In genomic region chr19:6753178-6754031, GRCh38 we compare ENCODE assay signal across 8 cellular contexts. TPM values are rescaled to one million over a fixed set of nuclear protein-coding genes. Genes with fewer than 3 reads are reported as not detected.
DNase-seq lines count a peak whose midpoint lies in the region; ATAC-seq and TF ChIP-seq lines count a peak whose summit lies in the region.

No MANE protein-coding gene starts in this region.

- POLR2A ChIA-PET in AG04450 (lab: Yijun Ruan, JAX) = interaction anchor here (1.5 kb wide), 1 partner anchor 15 kb away, joined by 3 read pairs; no protein-coding TSS in a partner anchor

- intact Hi-C loops in spleen (cut with DNase I; ENCODE audit: low total_unique reads) = no loop called here

- no CpG with 5 or more reads among the region's 50 CpGs for WGBS in iPS DF 6.9 (ENCODE audit: insufficient coverage, insufficient read length)
- WGBS in spleen, 5 donors = 6 to 19% (median 7%) methylated on average over 40 to 50 of the region's 50 CpGs

- H3K36me3 ChIP-seq in iPS DF 6.9 (ENCODE audit: control insufficient read depth, insufficient read depth, low read length) (peaks cover 23% of the 10 kb centered on the region), spleen (peaks cover 0 to 62% (median 36%) of the 10 kb centered on the region in 6 donors)

- no peaks in the 10 kb centered on the region for H3K27me3 ChIP-seq in AG04450 (ENCODE audit: control insufficient read depth, insufficient read depth, low read length)
- H3K27me3 ChIP-seq in iPS DF 6.9 (ENCODE audit: control insufficient read depth, insufficient read depth, low read length) = no peaks in the 10 kb centered on the region
- H3K27me3 ChIP-seq in spleen (replicated peaks in 1 of 7) = no peaks in the 10 kb centered on the region

- H3K27ac ChIP-seq in AG04450 (ENCODE audit: low read depth, low read length) (no peak overlapping the region), iPS DF 6.9 (ENCODE audit: low read length) (no peak overlapping the region), spleen (peak overlapping the region; percentile 7 to 85 (median 70))

- CTCF ChIA-PET in AG04450 (lab: Charles Lee) = interaction anchor here (1.5 kb wide), 1 partner anchor 17 kb away, joined by 4 read pairs; no protein-coding TSS in a partner anchor

- H3K4me1 ChIP-seq in iPS DF 6.9 (ENCODE audit: control insufficient read depth, insufficient read depth, low read length) = 0 out of 2 replicates have a peak, but pooled peaks cover 2% of the 10 kb centered on the region
- peaks cover 5 to 29% (median 15%) of the 10 kb centered on the region in 6 donors for H3K4me1 ChIP-seq in spleen

- no peak for DNase-seq in AG04450 (ENCODE audit: low read depth, low spot score)
- peak; percentile 92 for DNase-seq in SKM-1 (lab: John Stamatoyannopoulos, UW; ENCODE audit: unreplicated experiment)
- DNase-seq in activated naive CD8-positive, alpha-beta T cell treated with anti-CD3 and anti-CD28 coated beads, Interleukin-2, amount 50 U/mL, for 16 hours (ENCODE audit: low read depth, low spot score) = peak; percentile 77
- DNase-seq in iPS DF 6.9 (ENCODE audit: low read depth, low spot score) = no peak
- DNase-seq in spleen = peak; percentile 95
- DNase-seq in NCI-H345 (lab: John Stamatoyannopoulos, UW) = no peak

- TF ChIP-seq POLR2A in spleen (IDR thresholded peaks at IDR 0.05) = no peak

- peaks cover 7% of the 10 kb centered on the region; the same call in 1 of the 2 replicates for H3K9me3 ChIP-seq in AG04450 (ENCODE audit: control insufficient read depth, insufficient read depth, low read length)
- no peaks in the 10 kb centered on the region for H3K9me3 ChIP-seq in iPS DF 6.9 (ENCODE audit: control insufficient read depth, insufficient read depth, low read length)
- H3K9me3 ChIP-seq in spleen = no peaks in the 10 kb centered on the region

- TF ChIP-seq CTCF in AG04450 (IDR thresholded peaks at IDR 0.05; ENCODE audit: low read depth, low read length) (no peak), spleen (IDR thresholded peaks at IDR 0.05 in 8 of 11, conservative IDR thresholded peaks at IDR 0.05 in 3 of 11) (peak; percentile 37 to 78 (median 66))

- ATAC-seq in GM18909 (IDR thresholded peaks at IDR 0.05; ENCODE audit: poor library complexity, unreplicated experiment) = peak; percentile 70
- ATAC-seq in HG03103 (IDR thresholded peaks at IDR 0.05; ENCODE audit: low read depth, unreplicated experiment) = peak; percentile 76

- peak overlapping the region; percentile 37; the same call in 1 of the 2 replicates for H3K4me3 ChIP-seq in AG04450 (ENCODE audit: low read depth, low read length)
- peak overlapping the region; percentile 25; the same call in 1 of the 2 replicates for H3K4me3 ChIP-seq in iPS DF 6.9 (ENCODE audit: low read length)
- peak overlapping the region; percentile 28 to 76 (median 46) for H3K4me3 ChIP-seq in spleen

RNA-seq across cellular contexts. Expression of gene SH2D3A, which starts 13.8 kb away (rescaled TPM):
- not detected in 2 replicates for polyA plus RNA-seq in AG04450 (2011; rRNA removed)
- polyA minus RNA-seq in AG04450 (2011; rRNA and poly(A)+ RNA removed) = not detected in 2 replicates
- total RNA-seq in spleen = 10 to 100 TPM in 5 of 7 donors, 1 to 10 TPM in 2; 7.5 to 17.1 (median 11.8) TPM
- 10 to 100 TPM in 1 of 3 donors, 1 to 10 TPM in 2; 7.6 to 10.0 (median 9.3) TPM for polyA plus RNA-seq in spleen

RNA-seq across cellular contexts. Expression of gene TRIP10, which starts 13.9 kb away (rescaled TPM):
- polyA plus RNA-seq in AG04450 (2011; rRNA removed) (27.6 and 29.3 TPM in 2 replicates), spleen (10 to 100 TPM; 17.2 to 58.2 (median 36.1) TPM)
- 25.3 and 30.5 TPM in 2 replicates for polyA minus RNA-seq in AG04450 (2011; rRNA and poly(A)+ RNA removed)
- 10 to 100 TPM; 25.4 to 50.3 (median 32.1) TPM for total RNA-seq in spleen

RNA-seq across cellular contexts. Expression of gene GPR108, which starts 16.0 kb away (rescaled TPM):
- polyA plus RNA-seq in AG04450 (2011; rRNA removed) = 34.5 and 50.8 TPM in 2 replicates
- 52.0 and 63.3 TPM in 2 replicates for polyA minus RNA-seq in AG04450 (2011; rRNA and poly(A)+ RNA removed)
- 10 to 100 TPM; 35.4 to 75.0 (median 56.0) TPM for total RNA-seq in spleen
- polyA plus RNA-seq in spleen = 100 to 1,000 TPM in 1 of 3 donors, 10 to 100 TPM in 2; 66.9 to 102 (median 91.8) TPM

RNA-seq across cellular contexts. Expression of gene VAV1, which starts 19.1 kb away (rescaled TPM):
- polyA plus RNA-seq in AG04450 (2011; rRNA removed) (not detected in 2 replicates), spleen (10 to 100 TPM; 34.8 to 48.8 (median 40.9) TPM)
- not detected in 2 replicates for polyA minus RNA-seq in AG04450 (2011; rRNA and poly(A)+ RNA removed)
- total RNA-seq in spleen = 100 to 1,000 TPM in 1 of 7 donors, 10 to 100 TPM in 6; 73.4 to 151 (median 90.1) TPM

RNA-seq across cellular contexts. Expression of gene C3, which starts 33.0 kb away (rescaled TPM):
- polyA plus RNA-seq in AG04450 (2011; rRNA removed) (1.6 and 1.8 TPM in 2 replicates), spleen (100 to 1,000 TPM in 1 of 3 donors, 10 to 100 TPM in 2; 31.0 to 182 (median 34.1) TPM)
- polyA minus RNA-seq in AG04450 (2011; rRNA and poly(A)+ RNA removed) = 2.0 and 5.9 TPM in 2 replicates
- total RNA-seq in spleen = 10 to 100 TPM in 4 of 7 donors, 1 to 10 TPM in 3; 5.8 to 68.1 (median 19.7) TPM

Comparison
In these comparisons a context has a peak if more than half of its experiments do, and no peak if none do; other contexts are left out.
1. DNase-seq: peak in SKM-1 (single experiment), activated naive CD8-positive, alpha-beta T cell treated with anti-CD3 and anti-CD28 coated beads, Interleukin-2, amount 50 U/mL, for 16 hours (single experiment) and spleen (single experiment); none in AG04450 (single experiment), iPS DF 6.9 (single experiment) and NCI-H345 (single experiment).
2. H3K27ac ChIP-seq: peak in spleen (8 of 8); none in AG04450 (single experiment) and iPS DF 6.9 (single experiment).
3. Peak in every context shown above with its lines, with median percentiles within 50 percentile points of each other: H3K4me3 ChIP-seq.